9 cellular contexts compared by ENCODE assay signal in genomic region chr19:1082928-1083816, GRCh38. TPM values are rescaled to one million over a fixed set of nuclear protein-coding genes. Genes with fewer than 3 reads are reported as not detected.
DNase-seq lines count a peak whose midpoint lies in the region; ATAC-seq and TF ChIP-seq lines count a peak whose summit lies in the region.
"Had no signal": no experiment of that assay in that cellular context is flagged by ENCODE, and none has a peak within 500 bp of the region (broad histone marks: within the 10 kb centered on the region; RNA-seq: fewer than 3 reads in every experiment).

No MANE protein-coding gene starts in this region.

- no peaks in the 10 kb centered on the region for H4K20me1 ChIP-seq in OCI-LY7 (ENCODE audit: insufficient read depth, low read length)

- H3K36me3 ChIP-seq in psoas muscle (ENCODE audit: insufficient read depth in 1 of 2, low read depth in 1 of 2) (peaks cover under 1 to 8% of the 10 kb centered on the region in 2 donors), OCI-LY7 (ENCODE audit: insufficient read depth, low read length) (peaks cover 91% of the 10 kb centered on the region)

- H3K27ac ChIP-seq in epithelial cell of prostate (peak overlapping the region; percentile 51), psoas muscle (no peak overlapping the region), OCI-LY7 (ENCODE audit: low read depth, low read length, poor library complexity, severe bottlenecking) (no peak overlapping the region)
- H3K27ac ChIP-seq: left lung had no signal

- H3K9me3 ChIP-seq in psoas muscle (no peaks in the 10 kb centered on the region), OCI-LY7 (ENCODE audit: low read length) (no peaks in the 10 kb centered on the region)
- H3K9me3 ChIP-seq: left lung had no signal

- H3K36me3 Mint-ChIP-seq in IgD-negative memory B cell, result no peaks in the 10 kb centered on the region

- CTCF ChIA-PET in OCI-LY7 (lab: Charles Lee; ENCODE audit: unreplicated experiment), result no interaction called here

- H3K4me1 ChIP-seq in psoas muscle (no peaks in the 10 kb centered on the region), OCI-LY7 (ENCODE audit: insufficient read depth, low read length, poor library complexity, severe bottlenecking) (peaks cover 21% of the 10 kb centered on the region)

- POLR2A ChIA-PET in OCI-LY7 (lab: Charles Lee), result interaction anchor here (0.9 to 1.4 kb wide), 2 partner anchors 16 to 57 kb away, joined by 3 to 6 read pairs; partner anchors contain the start of genes ARHGAP45 and CNN2

- no peak overlapping the region for H2AFZ ChIP-seq in OCI-LY7 (ENCODE audit: low read length)

- no peaks in the 10 kb centered on the region for H3K9me3 Mint-ChIP-seq in IgD-negative memory B cell

- H3K27me3 ChIP-seq in psoas muscle (ENCODE audit: insufficient read depth in 3 of 3, low read length in 2 of 3), result peaks cover 0 to 5% (median 0%) of the 10 kb centered on the region in 3 donors
- H3K27me3 ChIP-seq: left lung had no signal

- TF ChIP-seq CTCF in psoas muscle (IDR thresholded peaks at IDR 0.05) (no peak), OCI-LY7 (conservative IDR thresholded peaks at IDR 0.05; ENCODE audit: low read length) (no peak)

- ATAC-seq in psoas muscle (no peak), GM19324 (IDR thresholded peaks at IDR 0.05; ENCODE audit: low FRiP score, unreplicated experiment) (no peak)

- no peaks in the 10 kb centered on the region for H3K79me2 ChIP-seq in OCI-LY7 (ENCODE audit: insufficient read depth, low read depth, low read length)

- H3K4me3 Mint-ChIP-seq in IgD-negative memory B cell, result peak overlapping the region in 3 of 4 donors; percentile 21 to 81 (median 77)

- peaks cover 14 to 26% (median 18%) of the 10 kb centered on the region in 3 donors for H3K4me1 Mint-ChIP-seq in IgD-negative memory B cell

- 69 to 74% (median 73%) methylated on average over 45 to 59 of the region's 59 CpGs for WGBS in psoas muscle, 3 donors

- H3K4me2 ChIP-seq in OCI-LY7 (ENCODE audit: low read length), result no peak overlapping the region

- intact Hi-C loops in psoas muscle (cut with DNase I) (no loop called here), OCI-LY7 (cut with micrococcal nuclease; ENCODE audit: unreplicated experiment) (no loop called here)

- H3K27me3 Mint-ChIP-seq in IgD-negative memory B cell, result no peaks in the 10 kb centered on the region

- no TSS peak for BruUV-seq in OCI-LY7 (replicated peaks; lab: Mats Ljungman, UMichigan)

- H3K27ac Mint-ChIP-seq in IgD-negative memory B cell, result peak overlapping the region; percentile 31 to 97 (median 86)

- DNase-seq in DMS53 (lab: John Stamatoyannopoulos, UW) (peak; percentile 67), DMS53 treated with DMSO at 0.1 percent for 48 hours (lab: John Stamatoyannopoulos, UW; ENCODE audit: unreplicated experiment) (no peak), epithelial cell of prostate (ENCODE audit: low read depth, low spot score) (no peak), psoas muscle (no peak), OCI-LY7 (ENCODE audit: low spot score) (no peak), COLO829 (ENCODE audit: low spot score) (no peak)

- peak overlapping the region; percentile 47 for H3K4me3 ChIP-seq in psoas muscle
- H3K4me3 ChIP-seq in OCI-LY7 (ENCODE audit: low read depth, low read length, poor library complexity, severe bottlenecking), result no peak overlapping the region

- H3K9me2 ChIP-seq in OCI-LY7 (ENCODE audit: insufficient read depth, low read length), result no peaks in the 10 kb centered on the region

RNA-seq across cellular contexts. Expression of gene POLR2E, which starts 12.0 kb away (rescaled TPM):
- polyA plus RNA-seq in IgD-negative memory B cell (237 TPM), psoas muscle (100 to 1,000 TPM; 170 to 243 (median 217) TPM)
- total RNA-seq in psoas muscle (100 to 1,000 TPM; 133 to 147 (median 143) TPM), OCI-LY7 (2022) (160 and 193 TPM in 2 replicates)
- total RNA-seq in OCI-LY7 (2014; rRNA removed; shearing (Covaris generic)), result 153 and 165 TPM in 2 replicates

RNA-seq across cellular contexts. Expression of gene ARHGAP45, which starts 16.2 kb away (rescaled TPM):
- 391 TPM for polyA plus RNA-seq in IgD-negative memory B cell
- 1 to 10 TPM; 2.0 to 4.0 (median 3.2) TPM for total RNA-seq in psoas muscle
- 1 to 10 TPM; 1.2 to 1.8 (median 1.8) TPM for polyA plus RNA-seq in psoas muscle
- 132 and 135 TPM in 2 replicates for total RNA-seq in OCI-LY7 (2014; rRNA removed; shearing (Covaris generic))
- 138 and 143 TPM in 2 replicates for total RNA-seq in OCI-LY7 (2022)

RNA-seq across cellular contexts. Expression of gene GPX4, which starts 20.6 kb away (rescaled TPM):
- polyA plus RNA-seq in IgD-negative memory B cell, result 460 TPM
- 100 to 1,000 TPM; 279 to 560 (median 304) TPM for total RNA-seq in psoas muscle
- 100 to 1,000 TPM; 490 to 762 (median 618) TPM for polyA plus RNA-seq in psoas muscle
- 184 and 203 TPM in 2 replicates for total RNA-seq in OCI-LY7 (2014; rRNA removed; shearing (Covaris generic))
- 148 and 156 TPM in 2 replicates for total RNA-seq in OCI-LY7 (2022)

RNA-seq across cellular contexts. Expression of gene ABCA7, which starts 43.3 kb away (rescaled TPM):
- 21.4 TPM for polyA plus RNA-seq in IgD-negative memory B cell
- total RNA-seq in psoas muscle, result 10 to 100 TPM in 3 of 4 donors, 1 to 10 TPM in 1; 5.2 to 19.5 (median 16.5) TPM
- polyA plus RNA-seq in psoas muscle, result 10 to 100 TPM in 1 of 3 donors, 1 to 10 TPM in 2; 2.6 to 10.1 (median 3.3) TPM
- total RNA-seq in OCI-LY7 (2014; rRNA removed; shearing (Covaris generic)), result 22.5 and 43.3 TPM in 2 replicates
- 66.6 and 74.4 TPM in 2 replicates for total RNA-seq in OCI-LY7 (2022)

RNA-seq across cellular contexts. Expression of gene CNN2, which starts 56.8 kb away (rescaled TPM):
- 596 TPM for polyA plus RNA-seq in IgD-negative memory B cell
- total RNA-seq in psoas muscle, result 1 to 10 TPM; 3.0 to 9.5 (median 8.5) TPM
- 1 to 10 TPM; 1.7 to 6.3 (median 2.3) TPM for polyA plus RNA-seq in psoas muscle
- total RNA-seq in OCI-LY7 (2014; rRNA removed; shearing (Covaris generic)), result 51.5 and 73.7 TPM in 2 replicates
- total RNA-seq in OCI-LY7 (2022), result 126 and 127 TPM in 2 replicates

Comparison
In these comparisons a context has a peak if more than half of its experiments do, and no peak if none do; other contexts are left out.
1. RNA of gene ARHGAP45, which starts 16.2 kb away (total RNA-seq): 132 to 143 TPM in OCI-LY7; 2.0 to 4.0 TPM in psoas muscle; every median in the first group is over 10 times any median in the second.